Comparison of ENCODE assay signal across 24 cellular contexts in the genomic region with DNA sequence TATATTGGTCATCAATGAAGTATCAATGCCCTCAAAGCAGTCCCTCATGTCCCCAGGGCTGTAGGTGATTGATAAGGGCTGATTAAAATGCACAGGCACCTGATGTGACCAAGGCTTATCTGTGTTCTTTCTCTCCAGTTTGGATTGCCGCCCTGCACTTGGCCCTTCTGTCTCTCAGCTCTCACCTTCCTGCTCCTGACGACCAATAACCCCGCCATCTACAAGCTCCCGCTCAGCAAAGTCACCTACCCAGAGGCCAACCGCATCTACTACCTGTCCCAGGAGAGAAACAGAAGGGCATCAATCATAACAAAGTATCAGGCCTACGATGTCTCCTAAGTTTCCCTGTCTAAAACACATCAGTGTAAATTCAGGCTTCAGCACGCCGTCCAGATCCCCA. TPM values are rescaled to one million over a fixed set of nuclear protein-coding genes. Genes with fewer than 3 reads are reported as not detected.
"Had no signal": no experiment of that assay in that cellular context is flagged by ENCODE, and none has a peak within 500 bp of the region (broad histone marks: within the 10 kb centered on the region; RNA-seq: fewer than 3 reads in every experiment).

No MANE protein-coding gene starts in this region.

- ATAC-seq: HepG2 had no signal

- H3K4me3 ChIP-seq: MG63, SJSA1, SK-N-MC had no signal

- H3K27me3 ChIP-seq: MG63, SJSA1 had no signal

- DNase-seq: IMR-90, Karpas-422, KG1, MG63, NCI-H1092, NCI-H1105 treated with DMSO at 0.1 percent for 48 hours, NCI-H1417 treated with DMSO at 0.1 percent for 48 hours, NCI-H146, NCI-H1694 treated with DMSO at 0.1 percent for 48 hours, NCI-H1930, NCI-H2081, NCI-H2107, NCI-H2227 treated with DMSO at 0.1 percent for 48 hours, NCI-H446, NCI-H510A, NCI-H524 treated with DMSO at 0.1 percent for 48 hours, NCI-H69, NCI-H774, Right ventricle myocardium superior, RPMI8226, SIG-M5 had no signal

- H3K9me3 ChIP-seq: MG63, SJSA1 had no signal

- H3K27ac ChIP-seq: SJSA1, SK-N-MC had no signal

- H3K36me3 ChIP-seq: MG63, SJSA1 had no signal

RNA-seq across cellular contexts. Expression of a gene that starts 41.8 kb away (rescaled TPM):
- total RNA-seq: HepG2 had no signal
- polyA plus RNA-seq: HepG2 had no signal
